15 cellular contexts compared by ENCODE assay signal in genomic region chr17:49404371-49404770, GRCh38. TPM values are rescaled to one million over a fixed set of nuclear protein-coding genes. Genes with fewer than 3 reads are reported as not detected.
A peak's percentile ranks its signal among the peaks of the same experiment; 100 is the strongest.
DNase-seq lines count a peak whose midpoint lies in the region; ATAC-seq and TF ChIP-seq lines count a peak whose summit lies in the region.
"Had no signal": no experiment of that assay in that cellular context is flagged by ENCODE, and none has a peak within 500 bp of the region (broad histone marks: within the 10 kb centered on the region; RNA-seq: fewer than 3 reads in every experiment).

No MANE protein-coding gene starts in this region.

- ATAC-seq in HG03354 (IDR thresholded peaks at IDR 0.05; ENCODE audit: poor library complexity, severe bottlenecking, unreplicated experiment) (peak; percentile 46), GM21786 (IDR thresholded peaks at IDR 0.05; ENCODE audit: unreplicated experiment) (no peak), GM21576 (IDR thresholded peaks at IDR 0.05; ENCODE audit: unreplicated experiment) (no peak)

- intact Hi-C loops in Calu3 (cut with micrococcal nuclease; ENCODE audit: unreplicated experiment), result no loop called here

- TF ChIP-seq CTCF in Calu3 (IDR thresholded peaks at IDR 0.05; ENCODE audit: unreplicated experiment) (no peak), chondrocyte (IDR thresholded peaks at IDR 0.05) (no peak)

- CTCF ChIA-PET in Calu3 (lab: Charles Lee), result no interaction called here

- H3K36me3 Mint-ChIP-seq in Calu3 (ENCODE audit: insufficient read depth, unreplicated experiment), result peaks cover 68% of the 10 kb centered on the region
- peaks cover 39% of the 10 kb centered on the region for H3K36me3 Mint-ChIP-seq in chondrocyte (ENCODE audit: low read depth)

- no peak overlapping the region for H3K4me3 Mint-ChIP-seq in Calu3 (ENCODE audit: low read depth, unreplicated experiment)
- no peak overlapping the region for H3K4me3 Mint-ChIP-seq in chondrocyte (ENCODE audit: unreplicated experiment)
- H3K4me3 Mint-ChIP-seq: CD4-positive, alpha-beta memory T cell had no signal

- TSS peak; percentile 55 for BruUV-seq in Calu3 (replicated peaks; lab: Mats Ljungman, UMichigan)

- H3K27me3 Mint-ChIP-seq in Calu3 (ENCODE audit: unreplicated experiment), result no peaks in the 10 kb centered on the region
- H3K27me3 Mint-ChIP-seq in chondrocyte (ENCODE audit: low read depth), result no peaks in the 10 kb centered on the region
- H3K27me3 Mint-ChIP-seq: CD4-positive, alpha-beta memory T cell had no signal

- H3K27ac Mint-ChIP-seq in Calu3 (ENCODE audit: unreplicated experiment) (no peak overlapping the region), chondrocyte (ENCODE audit: unreplicated experiment) (no peak overlapping the region)

- no peak for DNase-seq in Calu3
- peak; percentile 67 for DNase-seq in chondrocyte (ENCODE audit: low spot score)
- peak; percentile 28 for DNase-seq in stimulated activated CD8-positive, alpha-beta memory T cell treated with anti-CD3 and anti-CD28 coated beads, Interleukin-4, amount 100 ng/mL, for 48 hours
- DNase-seq in DMS 273 treated with DMSO at 0.1 percent for 48 hours (lab: John Stamatoyannopoulos, UW), result no peak
- DNase-seq in NCI-H1436 (lab: John Stamatoyannopoulos, UW), result no peak
- DNase-seq: CD4-positive, alpha-beta memory T cell; erythroblast; mesenchymal stem cell; MG63; NCI-H2227 treated with DMSO at 0.1 percent for 48 hours; RPMI8226; stimulated activated naive CD4-positive, alpha-beta T cell treated with Interleukin-2 at 50 U/mL for 16 hours had no signal

- no peaks in the 10 kb centered on the region for H3K9me3 Mint-ChIP-seq in Calu3 (ENCODE audit: low read depth, unreplicated experiment)
- no peaks in the 10 kb centered on the region for H3K9me3 Mint-ChIP-seq in chondrocyte (ENCODE audit: low read depth)
- H3K9me3 Mint-ChIP-seq: CD4-positive, alpha-beta memory T cell had no signal

- H3K4me1 Mint-ChIP-seq in Calu3 (ENCODE audit: low read depth, unreplicated experiment) (peaks cover 9% of the 10 kb centered on the region), chondrocyte (ENCODE audit: low read depth) (peaks cover 12% of the 10 kb centered on the region)

RNA-seq across cellular contexts. Expression of gene PHB1, which starts 10.3 kb away (rescaled TPM):
- total RNA-seq in Calu3 (2022) (413 and 469 TPM in 2 replicates), chondrocyte (108 to 129 TPM (median 114 TPM) in 3 replicates)

RNA-seq across cellular contexts. Expression of gene ZNF652, which starts 42.3 kb away (rescaled TPM):
- 41.9 and 42.8 TPM in 2 replicates for total RNA-seq in Calu3 (2022)
- total RNA-seq in chondrocyte, result 45.0 to 59.3 TPM (median 48.0 TPM) in 3 replicates

Comparison
In these comparisons a context has a peak if more than half of its experiments do, and no peak if none do; other contexts are left out.
1. DNase-seq: peak in chondrocyte (single experiment) and stimulated activated CD8-positive, alpha-beta memory T cell treated with anti-CD3 and anti-CD28 coated beads, Interleukin-4, amount 100 ng/mL, for 48 hours (single experiment); none in Calu3 (single experiment), DMS 273 treated with DMSO at 0.1 percent for 48 hours (single experiment) and NCI-H1436 (single experiment).